In genomic region chr20:22734946-22735647, GRCh38 we compare ENCODE assay signal across 8 cellular contexts.
A peak's percentile ranks its signal among the peaks of the same experiment; 100 is the strongest.
DNase-seq lines count a peak whose midpoint lies in the region; ATAC-seq and TF ChIP-seq lines count a peak whose summit lies in the region.
"Not testable (repeated sequence)": the region's sequence is repeated elsewhere in the genome, so short reads cannot be mapped to it uniquely, and the experiment has no call there.

No MANE protein-coding gene starts in this region.

- not testable (repeated sequence) for H4K20me1 ChIP-seq in neural progenitor cell (ENCODE audit: low read depth)

- H3K9ac ChIP-seq in neural progenitor cell: not testable (repeated sequence)

- not testable (repeated sequence) for H3K36me3 Mint-ChIP-seq in neural progenitor cell

- not testable (repeated sequence) for H3K36me3 ChIP-seq in SJCRH30; brain microvascular endothelial cell (replicated peaks); heart right ventricle; neural progenitor cell

- H3K27ac ChIP-seq in SJCRH30, brain microvascular endothelial cell, heart right ventricle, neural progenitor cell: not testable (repeated sequence)

- 81 to 87% methylated on average over 9 of the region's 9 CpGs for WGBS in heart right ventricle, 2 donors

- H3K4me1 ChIP-seq in SJCRH30, heart right ventricle, neural progenitor cell: not testable (repeated sequence)

- intact Hi-C loops in heart right ventricle (cut with DNase I): loop anchor here in 1 of 10 donors (5.0 kb wide), 1 partner anchor 112 kb away; no protein-coding TSS in a partner anchor

- H3K4me3 ChIP-seq in SJCRH30; brain microvascular endothelial cell (ENCODE audit: low read depth, low read length); heart right ventricle; neural progenitor cell: not testable (repeated sequence)

- not testable (repeated sequence) for ATAC-seq in heart right ventricle

- not testable (repeated sequence) for H3K79me2 ChIP-seq in neural progenitor cell (ENCODE audit: low read depth)

- DNase-seq in ACHN: peak; percentile 51
- peak; percentile 29 for DNase-seq in EL
- peak; percentile 13 for DNase-seq in HT1080 (ENCODE audit: low read depth)
- DNase-seq in NCI-H226: peak; percentile 30
- DNase-seq in SJCRH30: peak; percentile 32 to 47
- DNase-seq in brain microvascular endothelial cell: peak; percentile 39
- DNase-seq in heart right ventricle: not testable (repeated sequence)
- peak; percentile 49 for DNase-seq in neural progenitor cell (ENCODE audit: low spot score)

- not testable (repeated sequence) for H3K27ac Mint-ChIP-seq in neural progenitor cell

- H3K9me3 Mint-ChIP-seq in neural progenitor cell: not testable (repeated sequence)

- not testable (repeated sequence) for H3K4me2 ChIP-seq in neural progenitor cell

- H3F3A ChIP-seq in neural progenitor cell (ENCODE audit: low read depth): not testable (repeated sequence)

- not testable (repeated sequence) for H3K4me1 Mint-ChIP-seq in neural progenitor cell

- H3K27me3 Mint-ChIP-seq in neural progenitor cell (ENCODE audit: insufficient read depth, low read depth): not testable (repeated sequence)

- TF ChIP-seq CTCF in brain microvascular endothelial cell (IDR thresholded peaks at IDR 0.05; ENCODE audit: low read depth, low read length, missing control alignments) (peak; percentile 63), heart right ventricle (IDR thresholded peaks at IDR 0.05) (peak; percentile 15 to 53 (median 47)), neural progenitor cell (IDR thresholded peaks at IDR 0.05) (peak; percentile 61)

- H3K4me3 Mint-ChIP-seq in neural progenitor cell: not testable (repeated sequence)

- H3K27me3 ChIP-seq in SJCRH30; brain microvascular endothelial cell (replicated peaks); heart right ventricle; neural progenitor cell: not testable (repeated sequence)

- not testable (repeated sequence) for H3K9me3 ChIP-seq in SJCRH30 (replicated peaks); heart right ventricle; neural progenitor cell (ENCODE audit: low read depth)

- in situ Hi-C loops in ACHN (cut with HindIII; ENCODE audit: low pct_ligation_motif_present, low pct_unique_long_range_greater_than_20kb, low sequenced_read_pairs); brain microvascular endothelial cell (cut with HindIII; ENCODE audit: low pct_ligation_motif_present, low sequenced_read_pairs): not testable (repeated sequence)

- H2AFZ ChIP-seq in neural progenitor cell (replicated peaks): not testable (repeated sequence)
